ENCODE assay signal across 23 cellular contexts in the genomic region with DNA sequence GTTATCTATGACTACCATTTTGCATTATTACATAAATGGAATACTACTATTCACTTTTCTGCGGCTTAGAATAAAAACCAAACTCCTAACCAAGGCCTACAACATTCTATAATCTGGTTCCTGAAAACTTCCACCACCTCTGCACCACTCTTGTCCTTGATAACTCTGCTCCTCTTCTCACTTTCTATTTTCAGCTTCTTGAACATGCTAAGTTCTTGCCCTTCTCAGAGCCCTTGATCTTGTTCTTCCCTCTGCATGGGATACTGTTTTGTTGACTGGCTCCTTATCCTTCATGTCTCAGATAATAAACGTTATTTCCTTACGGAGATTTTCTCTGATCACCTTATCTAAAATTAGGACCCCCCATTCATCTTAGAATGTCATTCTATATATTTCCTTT.
DNase-seq lines count a peak whose midpoint lies in the region; ATAC-seq and TF ChIP-seq lines count a peak whose summit lies in the region.
"Had no signal": no experiment of that assay in that cellular context is flagged by ENCODE, and none has a peak within 500 bp of the region (broad histone marks: within the 10 kb centered on the region; RNA-seq: fewer than 3 reads in every experiment).

No MANE protein-coding gene starts in this region.

- H3K4me3 Mint-ChIP-seq in memory B cell (no peak overlapping the region), progenitor cell of endocrine pancreas (ENCODE audit: low read depth) (no peak overlapping the region)
- H3K4me3 Mint-ChIP-seq: CD14-positive monocyte; CD4-positive, alpha-beta memory T cell; CD4-positive, CD25-positive, alpha-beta regulatory T cell had no signal

- no peaks in the 10 kb centered on the region for H3K9me3 Mint-ChIP-seq in memory B cell
- no peaks in the 10 kb centered on the region for H3K9me3 Mint-ChIP-seq in progenitor cell of endocrine pancreas (ENCODE audit: low read depth)
- H3K9me3 Mint-ChIP-seq: CD4-positive, CD25-positive, alpha-beta regulatory T cell; CD8-positive, alpha-beta memory T cell had no signal

- peak overlapping the region; percentile 3 for H3K27ac Mint-ChIP-seq in memory B cell
- H3K27ac Mint-ChIP-seq in progenitor cell of endocrine pancreas: peak overlapping the region; percentile 21
- H3K27ac Mint-ChIP-seq: CD8-positive, alpha-beta memory T cell had no signal

- H3K4me3 ChIP-seq in cardiac muscle cell (no peak overlapping the region), left ventricle myocardium inferior (no peak overlapping the region)
- H3K4me3 ChIP-seq: BLaER1, GM12878 had no signal

- TF ChIP-seq CTCF in cardiac muscle cell (IDR thresholded peaks at IDR 0.05; ENCODE audit: low read depth, low read length) (no peak), left ventricle myocardium inferior (IDR thresholded peaks at IDR 0.05; ENCODE audit: borderline replicate concordance) (no peak), progenitor cell of endocrine pancreas (IDR thresholded peaks at IDR 0.05; ENCODE audit: unreplicated experiment) (no peak)

- no peak for DNase-seq in cardiac muscle cell (ENCODE audit: low read depth in 1 of 2, low spot score in 1 of 2)
- DNase-seq in left ventricle myocardium inferior: no peak
- DNase-seq in memory B cell (ENCODE audit: low spot score in 2 of 2): no peak
- no peak for DNase-seq in progenitor cell of endocrine pancreas (ENCODE audit: low spot score, unreplicated experiment)
- DNase-seq: 8988T; ACHN; BE2C; C1 segment of cervical spinal cord; CD4-positive, alpha-beta memory T cell; CD4-positive, CD25-positive, alpha-beta regulatory T cell; CD8-positive, alpha-beta memory T cell; COR-L47; DMS 273 treated with DMSO at 0.1 percent for 48 hours; DMS153; DMS53; DMS79; DND-41; EL; GDM1 had no signal

- H3K36me3 ChIP-seq in cardiac muscle cell: peaks cover 38% of the 10 kb centered on the region
- peaks cover 54% of the 10 kb centered on the region for H3K36me3 ChIP-seq in left ventricle myocardium inferior
- H3K36me3 ChIP-seq: BE2C had no signal

- H3K4me1 ChIP-seq in cardiac muscle cell (ENCODE audit: low read depth) (peaks cover 11% of the 10 kb centered on the region), left ventricle myocardium inferior (peaks cover 8% of the 10 kb centered on the region)
- H3K4me1 ChIP-seq: BE2C had no signal

- no peak for ATAC-seq in memory B cell (ENCODE audit: low read depth)
- ATAC-seq in activated CD4-positive, CD25-positive, alpha-beta regulatory T cell treated with anti-CD3 and anti-CD28 coated beads, Interleukin-2, amount 50 U/mL, for 24 hours: no peak
- ATAC-seq: GM12878 had no signal

- intact Hi-C loops in left ventricle myocardium inferior (cut with micrococcal nuclease): no loop called here

- H3K27ac ChIP-seq in cardiac muscle cell (peak overlapping the region; percentile 77), left ventricle myocardium inferior (replicated peaks) (no peak overlapping the region)
- H3K27ac ChIP-seq: BLaER1 had no signal

- H3K27me3 Mint-ChIP-seq in memory B cell (no peaks in the 10 kb centered on the region), progenitor cell of endocrine pancreas (no peaks in the 10 kb centered on the region)
- H3K27me3 Mint-ChIP-seq: CD4-positive, alpha-beta memory T cell; CD4-positive, CD25-positive, alpha-beta regulatory T cell; CD8-positive, alpha-beta memory T cell had no signal

- H3K9me3 ChIP-seq in cardiac muscle cell (ENCODE audit: low read depth): no peaks in the 10 kb centered on the region
- no peaks in the 10 kb centered on the region for H3K9me3 ChIP-seq in left ventricle myocardium inferior (replicated peaks)
- H3K9me3 ChIP-seq: BE2C, BLaER1 had no signal

- H3K36me3 Mint-ChIP-seq in memory B cell: peaks cover 10% of the 10 kb centered on the region
- H3K36me3 Mint-ChIP-seq in progenitor cell of endocrine pancreas (ENCODE audit: insufficient read depth): peaks cover 21% of the 10 kb centered on the region

- no peaks in the 10 kb centered on the region for H3K4me1 Mint-ChIP-seq in memory B cell
- peaks cover 2% of the 10 kb centered on the region for H3K4me1 Mint-ChIP-seq in progenitor cell of endocrine pancreas (ENCODE audit: low read depth)
- H3K4me1 Mint-ChIP-seq: CD14-positive monocyte; CD4-positive, alpha-beta memory T cell; CD8-positive, alpha-beta memory T cell had no signal

- H3K27me3 ChIP-seq in cardiac muscle cell (no peaks in the 10 kb centered on the region), left ventricle myocardium inferior (ENCODE audit: low read depth) (no peaks in the 10 kb centered on the region)
- H3K27me3 ChIP-seq: BE2C, BLaER1 had no signal
